In genomic region chr17:58365980-58366595, GRCh38 we compare ENCODE assay signal across 35 cellular contexts. TPM values are rescaled to one million over a fixed set of nuclear protein-coding genes. Genes with fewer than 3 reads are reported as not detected.
DNase-seq lines count a peak whose midpoint lies in the region; FAIRE-seq and TF ChIP-seq lines count a peak whose summit lies in the region.
"Had no signal": no experiment of that assay in that cellular context is flagged by ENCODE, and none has a peak within 500 bp of the region (broad histone marks: within the 10 kb centered on the region; RNA-seq: fewer than 3 reads in every experiment).

No MANE protein-coding gene starts in this region.

- H2BK5ac ChIP-seq in H1 (ENCODE audit: low read depth, low read length) = no peak overlapping the region

- H2BK120ac ChIP-seq in H1 (replicated peaks; ENCODE audit: low read depth, low read length) = no peak overlapping the region

- H3K14ac ChIP-seq in H1 (ENCODE audit: insufficient read length) = no peak overlapping the region

- H4K5ac ChIP-seq in H1 (ENCODE audit: insufficient read length, low read depth, low read length) = no peak overlapping the region

- no peak overlapping the region for H2BK20ac ChIP-seq in H1 (ENCODE audit: low read length)

- POLR2A ChIA-PET in H1 (lab: Charles Lee; ENCODE audit: partially characterized antibody) = interaction anchor here (4.5 kb wide), 1 partner anchor 13 kb away, joined by 30 read pairs; the partner anchor contains the start of gene SUPT4H1

- no peaks in the 10 kb centered on the region for H3K79me1 ChIP-seq in H1 (ENCODE audit: low read depth, low read length)

- WGBS in H1 (ENCODE audit: extremely low coverage in 1 of 2, insufficient coverage in 1 of 2, insufficient read length in 1 of 2, insufficient replicate concordance in 2 of 2, low coverage in 1 of 2, low lambda C conversion rate in 2 of 2, missing lambda C conversion rate in 1 of 2), 2 experiments = 77% methylated on average over 5 of the region's 5 CpGs; no CpG with 5 or more reads in 1 of the 2 experiments

- no peak overlapping the region for H3K56ac ChIP-seq in H1 (replicated peaks; ENCODE audit: insufficient read length, low read depth, low read length)

- FAIRE-seq in H1 (lab: Jason Lieb, UNC) = no peak
- FAIRE-seq: GM12892, islet of Langerhans had no signal

- no peaks in the 10 kb centered on the region; the same call in 1 of the 2 replicates for H3K23me2 ChIP-seq in H1 (ENCODE audit: low read depth, low read length)

- CTCF ChIA-PET in H1 (lab: Charles Lee; ENCODE audit: partially characterized antibody) = interaction anchor here (0.6 to 2.4 kb wide), 6 partner anchors 34 to 82 kb away, joined by 3 to 7 read pairs (median 4); partner anchors contain the start of gene RNF43

- H3K36me3 ChIP-seq in Peyer's patch = peaks cover 0 to 11% (median 0%) of the 10 kb centered on the region in 3 donors
- H3K36me3 ChIP-seq in H1 (ENCODE audit: control insufficient read depth in 2 of 4, insufficient read depth in 4 of 4, low read length in 3 of 4) = no peaks in the 10 kb centered on the region; a peak in 1 of 8 replicates
- H3K36me3 ChIP-seq: HAP-1 had no signal

- no peak overlapping the region for H2BK12ac ChIP-seq in H1 (ENCODE audit: low read depth, low read length)

- no peak overlapping the region for H3K4me2 ChIP-seq in H1 (ENCODE audit: insufficient read depth in 1 of 2, low read depth in 2 of 2, low read length in 2 of 2)

- no peaks in the 10 kb centered on the region for H3K9me3 Mint-ChIP-seq in nephron
- no peaks in the 10 kb centered on the region for H3K9me3 Mint-ChIP-seq in type B pancreatic cell
- H3K9me3 Mint-ChIP-seq: activated CD4-positive, alpha-beta memory T cell treated with anti-CD3 and anti-CD28 coated beads for 36 hours; activated T-helper 1 cell treated with anti-CD3 and anti-CD28 coated beads, Interleukin-12 subunit alpha, Interleukin-12 subunit beta, Interleukin-2, Interleukin-4 antibody, amounts not matched to agents 30 ng/mL and 10 ng/mL and 1 ng/mL, durations not matched to agents 14 hours and 24 hours and 36 hours; central memory CD8-positive, alpha-beta T cell; dendritic cell treated with granulocyte-macrophage colony-stimulating factor and Interleukin-4, amounts not matched to agents 40 ng/mL and 50 ng/mL, for 4 days; endodermal cell; naive thymus-derived CD4-positive, alpha-beta T cell had no signal

- no peak for TF ChIP-seq CTCF in Peyer's patch (IDR thresholded peaks at IDR 0.05)
- TF ChIP-seq CTCF in H1 (IDR thresholded peaks at IDR 0.05; ENCODE audit: control extremely low read depth in 1 of 3, insufficient read depth in 1 of 3, low read depth in 1 of 3, low read length in 3 of 3) = no peak
- no peak for TF ChIP-seq CTCF in nephron (IDR thresholded peaks at IDR 0.05; ENCODE audit: unreplicated experiment in 3 of 3)
- TF ChIP-seq CTCF in type B pancreatic cell (conservative IDR thresholded peaks at IDR 0.05) = no peak

- peak overlapping the region; percentile 84 for H3K4ac ChIP-seq in H1 (replicated peaks; ENCODE audit: insufficient read length, low read depth, low read length)

- H3K18ac ChIP-seq in H1 (ENCODE audit: extremely low read depth, low read length) = no peak overlapping the region

- H2BK15ac ChIP-seq in H1 (ENCODE audit: low read length) = no peak overlapping the region

- H3K9me3 ChIP-seq in Peyer's patch (no peaks in the 10 kb centered on the region), H1 (ENCODE audit: insufficient read depth in 2 of 2, low read depth in 1 of 2, low read length in 1 of 2) (no peaks in the 10 kb centered on the region)
- H3K9me3 ChIP-seq: HAP-1, left ventricle myocardium inferior, testis had no signal

- H3K27me3 ChIP-seq in Peyer's patch (no peaks in the 10 kb centered on the region), H1 (replicated peaks in 1 of 4; ENCODE audit: control insufficient read depth in 3 of 4, extremely low read depth in 1 of 4, insufficient read depth in 3 of 4, low read length in 3 of 4) (no peaks in the 10 kb centered on the region)
- H3K27me3 ChIP-seq: testis had no signal

- H3K4me1 Mint-ChIP-seq in nephron (no peaks in the 10 kb centered on the region), type B pancreatic cell (ENCODE audit: unreplicated experiment) (peaks cover 23% of the 10 kb centered on the region)

- no peak overlapping the region; the same call in 1 of the 2 replicates for H4K8ac ChIP-seq in H1 (ENCODE audit: extremely low read depth, insufficient read depth, low read length)

- no peak overlapping the region for H4K91ac ChIP-seq in H1 (replicated peaks; ENCODE audit: insufficient read length, low read length)

- no peak overlapping the region for H2AK5ac ChIP-seq in H1 (ENCODE audit: low read depth, low read length)

- no peak overlapping the region for H2AFZ ChIP-seq in H1 (ENCODE audit: low read length)

- no peak overlapping the region for H3K23ac ChIP-seq in H1 (ENCODE audit: insufficient read length)

- no peaks in the 10 kb centered on the region for H3K79me2 ChIP-seq in H1 (ENCODE audit: control insufficient read depth in 1 of 2, insufficient read depth in 2 of 2, low read length in 2 of 2)

- DNase-seq in Peyer's patch = no peak
- DNase-seq in H1 (ENCODE audit: low read depth in 1 of 2, low spot score in 2 of 2) = no peak
- DNase-seq in type B pancreatic cell (ENCODE audit: extremely low spot score, unreplicated experiment) = no peak
- DNase-seq in SW 1271 (lab: John Stamatoyannopoulos, UW) = no peak
- DNase-seq in HPDE6-E6E7 (ENCODE audit: extremely low spot score) = no peak
- DNase-seq in 8988T = no peak
- DNase-seq: activated CD4-positive, alpha-beta memory T cell treated with anti-CD3 and anti-CD28 coated beads for 36 hours; activated CD4-positive, alpha-beta T cell treated with anti-CD3 and anti-CD28 coated beads for 1 hour; activated naive CD4-positive, alpha-beta T cell treated with Interleukin-2 at 50 U/mL for 16 hours; C1 segment of cervical spinal cord; endodermal cell; glutamatergic neuron; left ventricle myocardium inferior; mesenchymal stem cell; naive thymus-derived CD4-positive, alpha-beta T cell; NCI-H1048; NCI-H1694; NCI-H82; stimulated activated naive CD8-positive, alpha-beta T cell treated with anti-CD3 and anti-CD28 coated beads, Interleukin-15, Interleukin-2, amounts not matched to agents 100 U/mL and 50 U/mL, for 24 hours; T-helper 17 cell; testis had no signal

- H3K4me3 Mint-ChIP-seq in nephron (no peak overlapping the region), type B pancreatic cell (peak overlapping the region; percentile 30)
- H3K4me3 Mint-ChIP-seq: activated CD4-positive, alpha-beta memory T cell treated with anti-CD3 and anti-CD28 coated beads for 36 hours; activated T-helper 1 cell treated with anti-CD3 and anti-CD28 coated beads, Interleukin-12 subunit alpha, Interleukin-12 subunit beta, Interleukin-2, Interleukin-4 antibody, amounts not matched to agents 30 ng/mL and 10 ng/mL and 1 ng/mL, durations not matched to agents 14 hours and 24 hours and 36 hours; central memory CD8-positive, alpha-beta T cell; dendritic cell treated with granulocyte-macrophage colony-stimulating factor and Interleukin-4, amounts not matched to agents 40 ng/mL and 50 ng/mL, for 4 days; endodermal cell; T-helper 17 cell had no signal

- no peaks in the 10 kb centered on the region for H4K20me1 ChIP-seq in H1 (replicated peaks in 1 of 2; ENCODE audit: control insufficient read depth in 1 of 2, insufficient read depth in 2 of 2, low read length in 2 of 2)

- H3K9ac ChIP-seq in H1 (replicated peaks in 1 of 4; ENCODE audit: extremely low read depth in 1 of 4, low read depth in 3 of 4, low read length in 3 of 4) = no peak overlapping the region

- TF ChIP-seq POLR2A in Peyer's patch (IDR thresholded peaks at IDR 0.05) (no peak), H1 (IDR thresholded peaks at IDR 0.05; ENCODE audit: control extremely low read depth in 1 of 2, low read depth in 2 of 2, low read length in 2 of 2) (no peak)

- no peaks in the 10 kb centered on the region for H3K36me3 Mint-ChIP-seq in nephron (ENCODE audit: low read depth)
- H3K36me3 Mint-ChIP-seq in type B pancreatic cell = peaks cover 7% of the 10 kb centered on the region
- H3K36me3 Mint-ChIP-seq: activated CD4-positive, alpha-beta memory T cell treated with anti-CD3 and anti-CD28 coated beads for 36 hours had no signal

- H3K4me1 ChIP-seq in Peyer's patch (peaks cover 0 to 72% (median 11%) of the 10 kb centered on the region in 4 donors), H1 (replicated peaks in 1 of 4; ENCODE audit: control insufficient read depth in 3 of 4, insufficient read depth in 4 of 4, low read length in 3 of 4) (peaks cover 0 to 2% (median 0%) of the 10 kb centered on the region in 4 experiments; a peak in 1 of 7 replicates)
- H3K4me1 ChIP-seq: HAP-1, left ventricle myocardium inferior had no signal

- H3K27ac ChIP-seq in Peyer's patch (peak overlapping the region in 3 of 4 donors; percentile 66 to 87 (median 79)), H1 (ENCODE audit: low read depth, low read length) (no peak overlapping the region)
- H3K27ac ChIP-seq: left ventricle myocardium inferior, SK-N-MC had no signal

- no peak for TF ChIP-seq RAD21 in H1 (IDR thresholded peaks at IDR 0.05 in 1 of 2, conservative IDR thresholded peaks at IDR 0.05 in 1 of 2; ENCODE audit: low read depth in 2 of 2, low read length in 2 of 2)

- H3K4me3 ChIP-seq in Peyer's patch (no peak overlapping the region), H1 (ENCODE audit: extremely low read depth in 1 of 4, insufficient read depth in 2 of 4, low read depth in 3 of 4, low read length in 4 of 4) (no peak overlapping the region)
- H3K4me3 ChIP-seq: HAP-1, left ventricle myocardium inferior, SK-N-MC, skin epidermis, testis had no signal

- H3K27me3 Mint-ChIP-seq in nephron (ENCODE audit: low read depth) = peaks cover 6% of the 10 kb centered on the region
- no peaks in the 10 kb centered on the region for H3K27me3 Mint-ChIP-seq in type B pancreatic cell
- H3K27me3 Mint-ChIP-seq: activated CD4-positive, alpha-beta memory T cell treated with anti-CD3 and anti-CD28 coated beads for 36 hours; central memory CD8-positive, alpha-beta T cell; naive thymus-derived CD4-positive, alpha-beta T cell; T-helper 17 cell had no signal

- H3K27ac Mint-ChIP-seq in nephron (peak overlapping the region in 2 of 3 experiments; percentile 7 to 19), type B pancreatic cell (peak overlapping the region; percentile 77)
- H3K27ac Mint-ChIP-seq: activated CD4-positive, alpha-beta memory T cell treated with anti-CD3 and anti-CD28 coated beads for 36 hours; activated T-helper 1 cell treated with anti-CD3 and anti-CD28 coated beads, Interleukin-12 subunit alpha, Interleukin-12 subunit beta, Interleukin-2, Interleukin-4 antibody, amounts not matched to agents 30 ng/mL and 10 ng/mL and 1 ng/mL, durations not matched to agents 14 hours and 24 hours and 36 hours; dendritic cell treated with granulocyte-macrophage colony-stimulating factor and Interleukin-4, amounts not matched to agents 40 ng/mL and 50 ng/mL, for 4 days; endodermal cell had no signal

- TF ChIP-seq EP300 in H1 (IDR thresholded peaks at IDR 0.05; ENCODE audit: borderline replicate concordance in 1 of 2, low read depth in 2 of 2, low read length in 2 of 2) = no peak

RNA-seq across cellular contexts. Expression of gene SUPT4H1, which starts 14.1 kb away (rescaled TPM):
- total RNA-seq in Peyer's patch = 10 to 100 TPM; 31.9 to 56.1 (median 47.9) TPM
- total RNA-seq in H1 (2021; fragmentation: NEBNext Ultra II Directional; extraction: Animal tissue kit (Norgen Biotek cat#: 25700)) = 103 and 112 TPM in 2 replicates
- polyA plus RNA-seq in H1 (2011; rRNA removed) = 115 and 143 TPM in 2 replicates
- polyA plus RNA-seq in H1 (2011; cell fraction: cytosol; rRNA removed) = 144 TPM
- polyA plus RNA-seq in H1 (2011; cell fraction: nucleus; rRNA removed) = 67.4 TPM
- polyA plus RNA-seq in H1 (2012, experiment 1 of 2) = 166 to 180 TPM (median 170 TPM) in 4 replicates
- polyA plus RNA-seq in H1 (2012, experiment 2 of 2) = 181 TPM
- polyA plus RNA-seq in H1 (2013, experiment 1 of 2) = 66.5 TPM
- 66.6 TPM for polyA plus RNA-seq in H1 (2013, experiment 2 of 2)
- 73.5 and 87.0 TPM in 2 replicates for polyA minus RNA-seq in H1 (2011; rRNA and poly(A)+ RNA removed)
- 50.8 TPM for polyA minus RNA-seq in H1 (2011; cell fraction: cytosol; rRNA and poly(A)+ RNA removed)
- 33.5 TPM for polyA minus RNA-seq in H1 (2011; cell fraction: nucleus; rRNA and poly(A)+ RNA removed)
- total RNA-seq in type B pancreatic cell (ENCODE audit: low replicate concordance) = 75.7 and 82.9 TPM in 2 replicates

RNA-seq across cellular contexts. Expression of gene TSPOAP1, which starts 37.5 kb away (rescaled TPM):
- total RNA-seq in Peyer's patch (10 to 100 TPM in 2 of 4 donors, 1 to 10 TPM in 2; 9.1 to 11.9 (median 10.4) TPM), type B pancreatic cell (ENCODE audit: low replicate concordance) (9.7 and 18.4 TPM in 2 replicates)
- 9.2 and 9.8 TPM in 2 replicates for total RNA-seq in H1 (2021; fragmentation: NEBNext Ultra II Directional; extraction: Animal tissue kit (Norgen Biotek cat#: 25700))
- polyA plus RNA-seq in H1 (2011; rRNA removed) = 7.6 and 9.8 TPM in 2 replicates
- polyA plus RNA-seq in H1 (2011; cell fraction: cytosol; rRNA removed) = 13.8 TPM
- 69.7 TPM for polyA plus RNA-seq in H1 (2011; cell fraction: nucleus; rRNA removed)
- 14.7 to 18.9 TPM (median 15.9 TPM) in 4 replicates for polyA plus RNA-seq in H1 (2012, experiment 1 of 2)
- polyA plus RNA-seq in H1 (2012, experiment 2 of 2) = 6.2 TPM
- polyA plus RNA-seq in H1 (2013, experiment 1 of 2) = 4.8 TPM
- polyA plus RNA-seq in H1 (2013, experiment 2 of 2) = 4.1 TPM
- 2.9 and 6.6 TPM in 2 replicates for polyA minus RNA-seq in H1 (2011; rRNA and poly(A)+ RNA removed)
- 5.8 TPM for polyA minus RNA-seq in H1 (2011; cell fraction: cytosol; rRNA and poly(A)+ RNA removed)
- 8.9 TPM for polyA minus RNA-seq in H1 (2011; cell fraction: nucleus; rRNA and poly(A)+ RNA removed)
- total RNA-seq: G401, NCI-H460 had no signal

RNA-seq across cellular contexts. Expression of gene RNF43, which starts 51.2 kb away (rescaled TPM):
- 100 to 1,000 TPM in 2 of 4 donors, 10 to 100 TPM in 2; 46.9 to 104 (median 85.4) TPM for total RNA-seq in Peyer's patch
- total RNA-seq in H1 (2021; fragmentation: NEBNext Ultra II Directional; extraction: Animal tissue kit (Norgen Biotek cat#: 25700)) = 0.89 and 2.4 TPM in 2 replicates
- polyA plus RNA-seq in H1 (2011; rRNA removed) = 1.5 and 2.3 TPM in 2 replicates
- 1.0 TPM for polyA plus RNA-seq in H1 (2011; cell fraction: cytosol; rRNA removed)
- 2.4 TPM for polyA plus RNA-seq in H1 (2011; cell fraction: nucleus; rRNA removed)
- 0.93 to 1.1 TPM (median 1.0 TPM) in 4 replicates for polyA plus RNA-seq in H1 (2012, experiment 1 of 2)
- polyA plus RNA-seq in H1 (2012, experiment 2 of 2) = 0.37 TPM
- polyA plus RNA-seq in H1 (2013, experiment 1 of 2) = 1.2 TPM
- 2.0 TPM for polyA plus RNA-seq in H1 (2013, experiment 2 of 2)
- polyA minus RNA-seq in H1 (2011; rRNA and poly(A)+ RNA removed) = 1.4 and 2.0 TPM in 2 replicates
- polyA minus RNA-seq in H1 (2011; cell fraction: cytosol; rRNA and poly(A)+ RNA removed) = 1.0 TPM
- polyA minus RNA-seq in H1 (2011; cell fraction: nucleus; rRNA and poly(A)+ RNA removed) = 1.9 TPM
- total RNA-seq in type B pancreatic cell (ENCODE audit: low replicate concordance) = 14.0 and 21.8 TPM in 2 replicates
- total RNA-seq: fibroblast of villous mesenchyme, G401, LHCN-M2, NCI-H460, osteocyte had no signal
